1 cellular context compared by ENCODE assay signal in genomic region chr10:119445935-119446317, GRCh38.
TF ChIP-seq lines count a peak whose summit lies in the region.

No MANE protein-coding gene starts in this region.

TF ChIP-seq in IMR-90, 13 proteins besides CTCF, POLR2A, EP300 and RAD21 (continued from another document):
- TF ChIP-seq FOS (IDR thresholded peaks at IDR 0.05; ENCODE audit: low read depth, low read length) (no peak), CEBPB (IDR thresholded peaks at IDR 0.05; ENCODE audit: low read depth, low read length) (no peak), BHLHE40 (IDR thresholded peaks at IDR 0.05; ENCODE audit: low read depth, low read length) (no peak), MXI1 (IDR thresholded peaks at IDR 0.05; ENCODE audit: borderline replicate concordance, low read depth, low read length) (no peak)
